Comparison of ENCODE assay signal across 16 cellular contexts in the genomic region with DNA sequence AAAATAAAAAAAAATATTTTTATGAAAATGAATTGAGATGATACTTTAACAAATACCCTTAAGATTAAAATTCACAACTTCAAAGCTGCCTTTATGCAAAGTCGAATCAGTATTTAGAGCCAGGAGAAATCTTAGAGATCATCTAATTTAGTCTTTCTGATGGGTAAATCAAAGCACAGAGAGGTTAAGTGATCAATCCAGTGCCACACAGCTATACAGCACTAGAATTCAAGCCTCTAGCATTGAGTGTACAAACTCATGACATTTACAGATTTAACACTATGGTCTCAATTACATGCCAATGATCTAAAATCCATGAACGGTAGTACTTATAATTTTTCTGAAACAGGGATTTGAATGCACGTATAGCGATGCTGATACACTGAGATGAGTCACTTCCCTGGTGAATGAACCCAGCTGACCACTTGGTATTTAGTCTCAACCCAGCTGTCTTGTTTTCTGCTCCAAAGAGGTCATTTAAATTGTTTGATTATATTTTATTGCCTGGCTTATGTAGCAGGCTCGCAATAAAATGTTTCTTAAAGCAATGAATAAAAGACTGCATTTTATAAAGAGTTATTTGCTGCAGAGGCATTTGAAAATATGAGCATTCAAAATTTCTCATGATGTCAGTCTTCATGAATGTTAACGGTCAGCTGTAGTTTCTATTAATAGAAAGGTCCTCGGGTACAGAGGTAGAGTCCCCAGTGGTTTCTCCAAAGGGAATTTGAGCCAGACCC.
A peak's percentile ranks its signal among the peaks of the same experiment; 100 is the strongest.
DNase-seq lines count a peak whose midpoint lies in the region; ATAC-seq, FAIRE-seq and TF ChIP-seq lines count a peak whose summit lies in the region.
"Had no signal": no experiment of that assay in that cellular context is flagged by ENCODE, and none has a peak within 500 bp of the region (broad histone marks: within the 10 kb centered on the region; RNA-seq: fewer than 3 reads in every experiment).

No MANE protein-coding gene starts in this region.

- H3K36me3 ChIP-seq in body of pancreas (replicated peaks in 1 of 2; ENCODE audit: insufficient read depth in 1 of 2, low read depth in 2 of 2) (no peaks in the 10 kb centered on the region), hepatocyte (replicated peaks; ENCODE audit: insufficient read depth, low read depth) (no peaks in the 10 kb centered on the region)
- H3K36me3 ChIP-seq: left lung, ovary had no signal

- peak; percentile 23 for FAIRE-seq in A549 (lab: Jason Lieb, UNC)
- FAIRE-seq in HTR-8/SVneo (lab: Jason Lieb, UNC), result no peak

- H3K4me3 ChIP-seq in A549 (no peak overlapping the region), body of pancreas (no peak overlapping the region), hepatocyte (no peak overlapping the region)
- H3K4me3 ChIP-seq: left lung, ovary had no signal

- H3K27me3 Mint-ChIP-seq in natural killer cell (ENCODE audit: low read depth in 2 of 2), result no peaks in the 10 kb centered on the region
- H3K27me3 Mint-ChIP-seq: IgD-negative memory B cell had no signal

- no peak for DNase-seq in A549 (ENCODE audit: low read depth in 1 of 2, low spot score in 1 of 2)
- peak; percentile 45 for DNase-seq in HTR-8/SVneo (ENCODE audit: insufficient read length, low spot score)
- no peak for DNase-seq in body of pancreas
- DNase-seq in hepatocyte (ENCODE audit: low spot score), result no peak
- DNase-seq in stimulated activated CD4-positive, alpha-beta T cell treated with anti-CD3 and anti-CD28 coated beads, Interleukin-4, amount 100 ng/mL, for 1 hour, result no peak
- DNase-seq in NCI-H1417 treated with DMSO at 0.1 percent for 48 hours (lab: John Stamatoyannopoulos, UW), result no peak
- DNase-seq in natural killer cell, result no peak
- DNase-seq: activated CD8-positive, alpha-beta memory T cell treated with anti-CD3 and anti-CD28 coated beads, Interleukin-2, amount 50 U/mL, for 4 hours; aorta; left lung; OCI-M1; ovary; stimulated activated CD4-positive, alpha-beta T cell treated with anti-CD3 and anti-CD28 coated beads, Interleukin-1b, Interleukin-23, amount 100 ng/mL, for 48 hours; stimulated activated naive CD4-positive, alpha-beta T cell had no signal

- TF ChIP-seq RAD21 in A549 (conservative IDR thresholded peaks at IDR 0.05 in 1 of 2, IDR thresholded peaks at IDR 0.05 in 1 of 2), result no peak

- CTCF ChIA-PET in A549 (lab: Yijun Ruan, JAX), result no interaction called here

- H3K9me2 ChIP-seq in hepatocyte (replicated peaks; ENCODE audit: insufficient read depth), result no peaks in the 10 kb centered on the region

- H3K79me2 ChIP-seq in hepatocyte, result no peaks in the 10 kb centered on the region

- H3K27ac ChIP-seq in A549 (no peak overlapping the region), body of pancreas (peak overlapping the region in 2 of 4 donors; percentile 11 to 24), hepatocyte (peak overlapping the region; percentile 68)
- H3K27ac ChIP-seq: left lung, ovary had no signal

- intact Hi-C loops in body of pancreas (cut with DNase I) (no loop called here), natural killer cell (cut with micrococcal nuclease) (no loop called here)

- H3K27ac Mint-ChIP-seq in natural killer cell, result no peak overlapping the region
- H3K27ac Mint-ChIP-seq: IgD-negative memory B cell had no signal

- H3K4me3 Mint-ChIP-seq in natural killer cell, result no peak overlapping the region
- H3K4me3 Mint-ChIP-seq: IgD-negative memory B cell had no signal

- TF ChIP-seq CTCF in A549 (IDR thresholded peaks at IDR 0.05), result no peak
- TF ChIP-seq CTCF in body of pancreas (IDR thresholded peaks at IDR 0.05), result no peak
- no peak for TF ChIP-seq CTCF in hepatocyte (IDR thresholded peaks at IDR 0.05; ENCODE audit: poor library complexity)
- TF ChIP-seq CTCF in natural killer cell (IDR thresholded peaks at IDR 0.05), result no peak

- TF ChIP-seq EP300 in A549 (IDR thresholded peaks at IDR 0.05), result no peak

- no peaks in the 10 kb centered on the region for H3K4me1 Mint-ChIP-seq in natural killer cell
- H3K4me1 Mint-ChIP-seq: IgD-negative memory B cell had no signal

- TF ChIP-seq POLR2A in A549 (IDR thresholded peaks at IDR 0.05; ENCODE audit: low read length), result no peak
- TF ChIP-seq POLR2A in body of pancreas (IDR thresholded peaks at IDR 0.05), result no peak

- H2AFZ ChIP-seq in hepatocyte, result no peak overlapping the region

- H3K27me3 ChIP-seq in body of pancreas (no peaks in the 10 kb centered on the region), hepatocyte (no peaks in the 10 kb centered on the region)
- H3K27me3 ChIP-seq: left lung, ovary had no signal

- 29% methylated on average over 7 of the region's 7 CpGs for WGBS in A549 (ENCODE audit: missing lambda C conversion rate)
- WGBS in body of pancreas, 2 donors, result 51 to 58% methylated on average over 7 of the region's 7 CpGs
- 50% methylated on average over 7 of the region's 7 CpGs for WGBS in hepatocyte (ENCODE audit: low lambda C conversion rate, missing lambda C conversion rate)

- peaks cover 10% of the 10 kb centered on the region; the same call in 2 of the 3 replicates for H3K4me1 ChIP-seq in A549
- peaks cover 11% of the 10 kb centered on the region for H3K4me1 ChIP-seq in body of pancreas
- H3K4me1 ChIP-seq in hepatocyte (ENCODE audit: insufficient read depth), result peaks cover 31% of the 10 kb centered on the region

- no peaks in the 10 kb centered on the region for H3K36me3 Mint-ChIP-seq in natural killer cell
- H3K36me3 Mint-ChIP-seq: IgD-negative memory B cell had no signal

- POLR2A ChIA-PET in A549 (lab: Yijun Ruan, JAX), result no interaction called here

- ATAC-seq in A549, result no peak
- peak; percentile 69 for ATAC-seq in body of pancreas
- ATAC-seq in HG03457 (IDR thresholded peaks at IDR 0.05; ENCODE audit: unreplicated experiment), result no peak
- no peak for ATAC-seq in natural killer cell
- ATAC-seq: left lung had no signal

- H3K4me2 ChIP-seq in A549, result peak overlapping the region; percentile 49
- no peak overlapping the region for H3K4me2 ChIP-seq in hepatocyte

- H3K9me3 Mint-ChIP-seq in natural killer cell, result peaks cover 8 to 11% of the 10 kb centered on the region in 2 donors

- H4K20me1 ChIP-seq in hepatocyte (ENCODE audit: insufficient read depth, poor library complexity, severe bottlenecking), result no peaks in the 10 kb centered on the region

- peaks cover 14% of the 10 kb centered on the region; the same call in 2 of the 3 replicates for H3K9me3 ChIP-seq in A549
- peaks cover 0 to 7% (median 0%) of the 10 kb centered on the region in 3 donors for H3K9me3 ChIP-seq in body of pancreas
- H3K9me3 ChIP-seq in hepatocyte (ENCODE audit: low read depth), result no peaks in the 10 kb centered on the region
- H3K9me3 ChIP-seq: ovary had no signal

TF ChIP-seq in A549, 52 proteins besides CTCF, POLR2A, EP300 and RAD21:
- TF ChIP-seq, protein P1, sequence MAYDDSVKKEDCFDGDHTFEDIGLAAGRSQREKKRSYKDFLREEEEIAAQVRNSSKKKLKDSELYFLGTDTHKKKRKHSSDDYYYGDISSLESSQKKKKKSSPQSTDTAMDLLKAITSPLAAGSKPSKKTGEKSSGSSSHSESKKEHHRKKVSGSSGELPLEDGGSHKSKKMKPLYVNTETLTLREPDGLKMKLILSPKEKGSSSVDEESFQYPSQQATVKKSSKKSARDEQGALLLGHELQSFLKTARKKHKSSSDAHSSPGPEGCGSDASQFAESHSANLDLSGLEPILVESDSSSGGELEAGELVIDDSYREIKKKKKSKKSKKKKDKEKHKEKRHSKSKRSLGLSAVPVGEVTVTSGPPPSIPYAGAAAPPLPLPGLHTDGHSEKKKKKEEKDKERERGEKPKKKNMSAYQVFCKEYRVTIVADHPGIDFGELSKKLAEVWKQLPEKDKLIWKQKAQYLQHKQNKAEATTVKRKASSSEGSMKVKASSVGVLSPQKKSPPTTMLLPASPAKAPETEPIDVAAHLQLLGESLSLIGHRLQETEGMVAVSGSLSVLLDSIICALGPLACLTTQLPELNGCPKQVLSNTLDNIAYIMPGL (CRISPR knock-in tag; IDR thresholded peaks at IDR 0.05; ENCODE audit: borderline replicate concordance), result no peak
- TF ChIP-seq FOSL2 (IDR thresholded peaks at IDR 0.05) (no peak), FOSL2 (CRISPR knock-in tag; IDR thresholded peaks at IDR 0.05) (peak; percentile 27; the same call in 1 of the 2 replicates)
